Comparison of ENCODE assay signal across 23 cellular contexts in genomic region chr12:115264605-115265004, GRCh38.
"Had no signal": no experiment of that assay in that cellular context is flagged by ENCODE, and none has a peak within 500 bp of the region (broad histone marks: within the 10 kb centered on the region; RNA-seq: fewer than 3 reads in every experiment).

No MANE protein-coding gene starts in this region.

- H3K4me3 ChIP-seq: colonic mucosa, esophagus squamous epithelium, gastrocnemius medialis, heart right ventricle, left lung, lower lobe of right lung, mucosa of descending colon had no signal

- H3K27ac ChIP-seq: colonic mucosa, epithelial cell of prostate, esophagus squamous epithelium, gastrocnemius medialis, heart right ventricle, left lung, lower lobe of right lung had no signal

- H3K4me1 ChIP-seq: colonic mucosa, esophagus squamous epithelium, gastrocnemius medialis, heart right ventricle, left lung, lower lobe of right lung had no signal

- DNase-seq: colonic mucosa; cortex of kidney; effector CD8-positive, alpha-beta T cell; effector memory CD8-positive, alpha-beta T cell; endodermal cell; erythroblast; esophagus squamous epithelium; foreskin fibroblast; foreskin melanocyte; gastrocnemius medialis; glutamatergic neuron; head of caudate nucleus; heart right ventricle; hippocampal formation; left colon; left lung; left ventricle myocardium superior; lower lobe of right lung; mesenchymal stem cell; mucosa of descending colon; naive B cell had no signal

- ATAC-seq: effector memory CD8-positive, alpha-beta T cell; esophagus mucosa; gastrocnemius medialis; heart right ventricle; left colon; left lung; left ventricle myocardium superior; lower lobe of right lung; mucosa of descending colon had no signal

- H3K9me3 ChIP-seq: colonic mucosa, esophagus squamous epithelium, gastrocnemius medialis, heart right ventricle, left lung, lower lobe of right lung, mucosa of descending colon had no signal

- H3K36me3 ChIP-seq: colonic mucosa, esophagus squamous epithelium, gastrocnemius medialis, heart right ventricle, left lung, lower lobe of right lung had no signal
